ENCODE assay signal across 8 cellular contexts in the genomic region with DNA sequence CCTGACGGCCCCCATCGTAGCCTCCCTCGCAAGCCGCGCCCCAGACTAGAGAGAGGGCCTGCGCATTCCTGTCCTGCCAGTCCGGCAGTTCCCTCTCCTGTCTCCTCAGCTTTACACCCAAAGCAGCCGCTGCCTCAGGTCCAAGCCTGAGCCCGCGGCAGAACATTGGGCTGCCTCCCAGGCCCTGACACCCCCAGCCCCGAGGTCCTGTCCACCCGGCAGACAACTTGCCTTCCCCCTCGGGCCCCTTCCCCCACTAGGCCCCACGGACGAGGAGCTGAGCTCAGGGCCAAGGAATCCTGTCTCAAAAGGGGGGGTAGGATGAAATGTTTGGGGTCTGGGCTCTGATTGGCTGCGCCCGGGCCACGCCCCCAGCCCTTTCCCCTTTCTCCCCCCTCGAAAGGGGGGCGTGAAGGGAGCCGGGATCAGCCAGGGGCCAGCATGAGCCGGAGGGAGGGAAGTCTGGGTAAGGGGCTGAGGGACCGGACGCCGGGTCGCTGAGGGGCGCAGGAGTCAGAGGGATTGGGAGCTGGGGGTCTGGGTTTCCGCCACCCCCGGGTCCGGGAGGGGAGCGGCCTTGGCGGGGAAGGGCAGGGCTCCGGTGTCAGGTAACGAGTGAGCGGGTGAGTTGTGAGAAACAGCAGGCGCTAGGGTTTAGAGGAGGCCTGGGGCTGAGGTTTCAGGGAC. TPM values are rescaled to one million over a fixed set of nuclear protein-coding genes. Genes with fewer than 3 reads are reported as not detected.
DNase-seq lines count a peak whose midpoint lies in the region; ATAC-seq and TF ChIP-seq lines count a peak whose summit lies in the region.

A gene with protein sequence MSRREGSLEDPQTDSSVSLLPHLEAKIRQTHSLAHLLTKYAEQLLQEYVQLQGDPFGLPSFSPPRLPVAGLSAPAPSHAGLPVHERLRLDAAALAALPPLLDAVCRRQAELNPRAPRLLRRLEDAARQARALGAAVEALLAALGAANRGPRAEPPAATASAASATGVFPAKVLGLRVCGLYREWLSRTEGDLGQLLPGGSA (plus strand): TSS at position 412 of the 687 bp plus-strand sequence. CDS start 30 bp downstream, at position 442.

- dilution Hi-C loops in mammary epithelial cell (cut with HindIII; ENCODE audit: low sequenced_read_pairs): no loop called here

- H3K27me3 ChIP-seq in mammary epithelial cell (ENCODE audit: insufficient read depth, low read length): no peaks in the 10 kb centered on the region

- H3K4me2 ChIP-seq in mammary epithelial cell (ENCODE audit: insufficient read depth, low read depth, low read length): peak within 1 kb of the TSS; percentile 80

- no peaks in the 10 kb centered on the region for H4K20me1 ChIP-seq in mammary epithelial cell (ENCODE audit: insufficient read depth, low read length)

- in situ Hi-C loops in mammary epithelial cell (cut with MboI; ENCODE audit: low sequenced_read_pairs in 2 of 2): loop anchor here in 1 of 2 donors (5.0 kb wide), 1 partner anchor 49 kb away; no protein-coding TSS in a partner anchor

- peaks cover 38% of the 10 kb centered on the region for H3K4me1 ChIP-seq in mammary epithelial cell (ENCODE audit: insufficient read depth, low read length)

- peak; percentile 91 for ATAC-seq in sciatic nerve
- ATAC-seq in HG03442 (IDR thresholded peaks at IDR 0.05; ENCODE audit: unreplicated experiment): no peak
- no peak for ATAC-seq in HG02759 (IDR thresholded peaks at IDR 0.05; ENCODE audit: unreplicated experiment)
- ATAC-seq in GM18520 (IDR thresholded peaks at IDR 0.05; ENCODE audit: unreplicated experiment): no peak

- no peak for TF ChIP-seq CTCF in mammary epithelial cell (conservative IDR thresholded peaks at IDR 0.05 in 1 of 2, IDR thresholded peaks at IDR 0.05 in 1 of 2; ENCODE audit: extremely low read depth in 1 of 2, insufficient read depth in 1 of 2, low read depth in 1 of 2, low read length in 2 of 2)

- peak within 1 kb of the TSS; percentile 26 to 55 (median 42) for H3K4me3 ChIP-seq in mammary epithelial cell (replicated peaks in 1 of 3; ENCODE audit: insufficient read depth in 1 of 3, low read depth in 2 of 3, low read length in 3 of 3)

- peak within 1 kb of the TSS; percentile 44 for H3K9ac ChIP-seq in mammary epithelial cell (ENCODE audit: insufficient read depth, low read length)

- no peaks in the 10 kb centered on the region for H3K9me3 ChIP-seq in mammary epithelial cell (replicated peaks; ENCODE audit: insufficient read depth, low read length)

- peak within 1 kb of the TSS; percentile 75 for H3K27ac ChIP-seq in mammary epithelial cell (ENCODE audit: insufficient read depth, low read depth, low read length)

- peaks cover 15% of the 10 kb centered on the region for H3K79me2 ChIP-seq in mammary epithelial cell (ENCODE audit: insufficient read depth, low read length)

- H2AFZ ChIP-seq in mammary epithelial cell (ENCODE audit: low read depth, low read length): peak within 1 kb of the TSS; percentile 88

- 4% methylated on average over 13 of the region's 36 CpGs for WGBS in mammary epithelial cell (ENCODE audit: low coverage, missing lambda C conversion rate)

- TSS peak; percentile 19 for BruUV-seq in mammary epithelial cell (replicated peaks; lab: Mats Ljungman, UMichigan)

- intact Hi-C loops in mammary epithelial cell (cut with micrococcal nuclease) (no loop called here), sciatic nerve (cut with DNase I) (no loop called here)

- no peaks in the 10 kb centered on the region for H3K36me3 ChIP-seq in mammary epithelial cell (ENCODE audit: insufficient read depth, low read length)

- CTCF ChIA-PET in mammary epithelial cell (lab: Charles Lee; ENCODE audit: low non-redundant PET): no interaction called here

- DNase-seq in EL (peak; percentile 93), NCI-H345 (lab: John Stamatoyannopoulos, UW) (peak; percentile 63), mammary epithelial cell (peak; percentile 52), iPS-NIHi11 (ENCODE audit: low spot score) (peak; percentile 70), sciatic nerve (ENCODE audit: low spot score) (peak; percentile 91)

RNA-seq across cellular contexts. Expression of the gene that starts here (rescaled TPM):
- 1 to 10 TPM in 1 of 2 donors, under 1 TPM in 1; 0.94 to 2.8 TPM for total RNA-seq in mammary epithelial cell
- 2.1 TPM for polyA plus RNA-seq in mammary epithelial cell
- polyA minus RNA-seq in mammary epithelial cell: 3.3 TPM
- 13.3 TPM for total RNA-seq in sciatic nerve
